ENCODE assay signal across 10 cellular contexts in the genomic region with DNA sequence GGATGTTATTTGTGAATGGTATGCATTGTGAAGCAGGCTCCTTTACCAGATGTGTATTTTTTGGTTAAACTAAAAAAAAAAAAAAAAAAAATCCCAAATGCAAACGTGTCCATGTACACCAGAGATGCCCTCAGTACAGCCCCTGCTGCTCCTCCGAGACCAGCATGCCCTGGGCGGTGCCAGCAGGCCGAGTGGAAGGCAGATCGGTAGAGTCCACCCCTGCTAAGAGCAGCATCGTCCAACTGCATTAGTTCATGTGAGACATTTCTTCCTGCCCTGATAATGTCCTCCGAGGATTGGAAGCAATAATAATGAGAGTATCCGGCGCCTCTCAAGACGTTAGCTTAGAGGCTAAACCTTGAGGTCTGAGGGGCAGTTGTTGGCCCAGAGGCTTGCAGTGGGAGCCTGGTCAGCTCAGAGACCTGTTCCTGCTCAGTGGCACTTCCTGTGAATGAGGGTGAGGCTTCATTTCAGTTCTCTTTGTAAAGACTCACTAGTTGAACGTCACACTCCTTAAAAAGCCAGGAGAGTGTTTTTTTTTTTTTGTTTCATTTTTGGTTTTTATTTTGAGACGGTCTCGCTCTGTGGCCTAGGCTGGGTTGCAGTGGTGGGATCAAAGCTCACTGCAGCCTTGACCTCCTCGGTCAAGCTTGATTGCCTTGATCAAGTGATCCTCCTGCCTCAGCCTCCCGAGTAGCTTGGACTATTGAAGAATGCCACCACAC. TPM values are rescaled to one million over a fixed set of nuclear protein-coding genes. Genes with fewer than 3 reads are reported as not detected.
A peak's percentile ranks its signal among the peaks of the same experiment; 100 is the strongest.
DNase-seq lines count a peak whose midpoint lies in the region; ATAC-seq and TF ChIP-seq lines count a peak whose summit lies in the region.
"Had no signal": no experiment of that assay in that cellular context is flagged by ENCODE, and none has a peak within 500 bp of the region (broad histone marks: within the 10 kb centered on the region; RNA-seq: fewer than 3 reads in every experiment).

No MANE protein-coding gene starts in this region.

- intact Hi-C loops in natural killer cell (cut with micrococcal nuclease) (no loop called here), psoas muscle (cut with DNase I) (no loop called here)

- TF ChIP-seq CTCF in natural killer cell (IDR thresholded peaks at IDR 0.05) (no peak), foreskin keratinocyte (conservative IDR thresholded peaks at IDR 0.05) (no peak), progenitor cell of endocrine pancreas (IDR thresholded peaks at IDR 0.05; ENCODE audit: unreplicated experiment) (no peak), psoas muscle (IDR thresholded peaks at IDR 0.05) (no peak)

- H3K4me3 Mint-ChIP-seq in IgD-negative memory B cell (peak overlapping the region in 3 of 4 donors; percentile 67 to 87 (median 71)), natural killer cell (no peak overlapping the region), progenitor cell of endocrine pancreas (ENCODE audit: low read depth) (no peak overlapping the region)

- H3K9me3 Mint-ChIP-seq in IgD-negative memory B cell (no peaks in the 10 kb centered on the region), natural killer cell (no peaks in the 10 kb centered on the region), progenitor cell of endocrine pancreas (ENCODE audit: low read depth) (no peaks in the 10 kb centered on the region)

- H3K4me1 ChIP-seq in foreskin keratinocyte (no peaks in the 10 kb centered on the region), psoas muscle (peaks cover 7% of the 10 kb centered on the region)

- H3K27me3 ChIP-seq in foreskin keratinocyte, result no peaks in the 10 kb centered on the region
- H3K27me3 ChIP-seq in psoas muscle (ENCODE audit: insufficient read depth in 3 of 3, low read length in 2 of 3), result no peaks in the 10 kb centered on the region

- 74 to 81% (median 78%) methylated on average over 15 of the region's 15 CpGs for WGBS in psoas muscle, 3 donors

- H3K27ac Mint-ChIP-seq in IgD-negative memory B cell (peak overlapping the region; percentile 64 to 93 (median 66)), natural killer cell (peak overlapping the region; percentile 74 to 75), progenitor cell of endocrine pancreas (no peak overlapping the region)

- H3K27me3 Mint-ChIP-seq in IgD-negative memory B cell (no peaks in the 10 kb centered on the region), natural killer cell (ENCODE audit: low read depth in 2 of 2) (no peaks in the 10 kb centered on the region), progenitor cell of endocrine pancreas (peaks cover 22% of the 10 kb centered on the region)

- peaks cover 10 to 18% (median 12%) of the 10 kb centered on the region in 3 donors for H3K4me1 Mint-ChIP-seq in IgD-negative memory B cell
- peaks cover 11 to 41% of the 10 kb centered on the region in 2 donors for H3K4me1 Mint-ChIP-seq in natural killer cell
- H3K4me1 Mint-ChIP-seq in progenitor cell of endocrine pancreas (ENCODE audit: low read depth), result no peaks in the 10 kb centered on the region

- TF ChIP-seq POLR2A in GM18526 (IDR thresholded peaks at IDR 0.05; ENCODE audit: extremely low read depth, insufficient read length), result peak; percentile 26

- peak; percentile 67 for ATAC-seq in GM21529 (IDR thresholded peaks at IDR 0.05; ENCODE audit: unreplicated experiment)
- ATAC-seq in natural killer cell, result peak; percentile 69 to 89 (median 85)
- no peak for ATAC-seq in foreskin keratinocyte
- no peak for ATAC-seq in psoas muscle

- no peak for DNase-seq in natural killer cell
- DNase-seq in foreskin keratinocyte, result no peak
- no peak for DNase-seq in progenitor cell of endocrine pancreas (ENCODE audit: low spot score, unreplicated experiment)
- DNase-seq in psoas muscle, result no peak
- no peak for DNase-seq in NCI-H524 (lab: John Stamatoyannopoulos, UW)

- no peak overlapping the region for H3K4me3 ChIP-seq in psoas muscle
- H3K4me3 ChIP-seq: SK-N-MC had no signal

- H3K9me3 ChIP-seq in psoas muscle, result no peaks in the 10 kb centered on the region

- H3K27ac ChIP-seq in foreskin keratinocyte, result no peak overlapping the region
- H3K27ac ChIP-seq in psoas muscle, result no peak overlapping the region
- H3K27ac ChIP-seq: HL-60, SK-N-MC had no signal

- H3K36me3 Mint-ChIP-seq in IgD-negative memory B cell, result no peaks in the 10 kb centered on the region
- no peaks in the 10 kb centered on the region for H3K36me3 Mint-ChIP-seq in natural killer cell
- no peaks in the 10 kb centered on the region for H3K36me3 Mint-ChIP-seq in progenitor cell of endocrine pancreas (ENCODE audit: insufficient read depth)

- peaks cover 0 to 10% of the 10 kb centered on the region in 2 donors for H3K36me3 ChIP-seq in psoas muscle (ENCODE audit: insufficient read depth in 1 of 2, low read depth in 1 of 2)

RNA-seq across cellular contexts. Expression of gene SLC66A3, which starts 5.6 kb away (rescaled TPM):
- 48.6 TPM for polyA plus RNA-seq in IgD-negative memory B cell
- total RNA-seq in natural killer cell, result 10 to 100 TPM; 21.8 to 23.7 (median 22.5) TPM
- total RNA-seq in foreskin keratinocyte, result 10.4 and 15.6 TPM in 2 replicates
- polyA plus RNA-seq in foreskin keratinocyte, result 8.8 and 11.0 TPM in 2 replicates
- total RNA-seq in progenitor cell of endocrine pancreas, result 5.0 and 5.4 TPM in 2 replicates
- 1 to 10 TPM; 3.9 to 6.7 (median 4.7) TPM for total RNA-seq in psoas muscle
- polyA plus RNA-seq in psoas muscle, result 1 to 10 TPM; 4.3 to 5.2 (median 5.1) TPM

Comparison
In these comparisons a context has a peak if more than half of its experiments do, and no peak if none do; other contexts are left out.
1. ATAC-seq: peak in GM21529 (single experiment) and natural killer cell (3 of 3); none in foreskin keratinocyte (single experiment) and psoas muscle (0 of 4).
2. H3K4me3 Mint-ChIP-seq: peak in IgD-negative memory B cell (3 of 4); none in natural killer cell (single experiment) and progenitor cell of endocrine pancreas (single experiment).